9 cellular contexts compared by ENCODE assay signal in genomic region chr6:47134476-47135189, GRCh38.
DNase-seq lines count a peak whose midpoint lies in the region; ATAC-seq and TF ChIP-seq lines count a peak whose summit lies in the region.
"Had no signal": no experiment of that assay in that cellular context is flagged by ENCODE, and none has a peak within 500 bp of the region (broad histone marks: within the 10 kb centered on the region; RNA-seq: fewer than 3 reads in every experiment).

No MANE protein-coding gene starts in this region.

- H3K27me3 Mint-ChIP-seq in activated T-cell treated with anti-CD3 and anti-CD28 coated beads, Interleukin-2, amount 50 U/mL, for 72 hours (ENCODE audit: low read depth) = peaks cover 8% of the 10 kb centered on the region
- H3K27me3 Mint-ChIP-seq in activated T-cell treated with anti-CD3 and anti-CD28 coated beads, Interleukin-2, amount 50 U/mL, for 24 hours = peaks cover 19% of the 10 kb centered on the region
- H3K27me3 Mint-ChIP-seq: CD4-positive, CD25-positive, alpha-beta regulatory T cell had no signal

- no peaks in the 10 kb centered on the region for H4K20me1 ChIP-seq in OCI-LY7 (ENCODE audit: insufficient read depth, low read length)

- no peaks in the 10 kb centered on the region for H3K36me3 ChIP-seq in OCI-LY7 (ENCODE audit: insufficient read depth, low read length)

- H3K4me1 Mint-ChIP-seq in activated T-cell treated with anti-CD3 and anti-CD28 coated beads, Interleukin-2, amount 50 U/mL, for 72 hours (ENCODE audit: low read depth) = peaks cover 30% of the 10 kb centered on the region
- peaks cover 15% of the 10 kb centered on the region for H3K4me1 Mint-ChIP-seq in activated T-cell treated with anti-CD3 and anti-CD28 coated beads, Interleukin-2, amount 50 U/mL, for 24 hours (ENCODE audit: low read depth)
- H3K4me1 Mint-ChIP-seq: CD4-positive, CD25-positive, alpha-beta regulatory T cell had no signal

- H3K9me3 Mint-ChIP-seq in activated T-cell treated with anti-CD3 and anti-CD28 coated beads, Interleukin-2, amount 50 U/mL, for 72 hours = peaks cover 0 to 2% of the 10 kb centered on the region in 2 donors
- H3K9me3 Mint-ChIP-seq in activated T-cell treated with anti-CD3 and anti-CD28 coated beads, Interleukin-2, amount 50 U/mL, for 24 hours = no peaks in the 10 kb centered on the region

- CTCF ChIA-PET in OCI-LY7 (lab: Charles Lee; ENCODE audit: unreplicated experiment) = no interaction called here

- H3K4me3 ChIP-seq in fibroblast of mammary gland (ENCODE audit: control insufficient read depth, low read depth, low read length) (no peak overlapping the region), retinal pigment epithelial cell (ENCODE audit: low read length) (no peak overlapping the region), OCI-LY7 (ENCODE audit: low read depth, low read length, poor library complexity, severe bottlenecking) (no peak overlapping the region)

- H3K4me3 Mint-ChIP-seq in activated T-cell treated with anti-CD3 and anti-CD28 coated beads, Interleukin-2, amount 50 U/mL, for 72 hours = peak overlapping the region in 1 of 2 donors; percentile 24
- H3K4me3 Mint-ChIP-seq in activated T-cell treated with anti-CD3 and anti-CD28 coated beads, Interleukin-2, amount 50 U/mL, for 24 hours = no peak overlapping the region
- H3K4me3 Mint-ChIP-seq: CD4-positive, CD25-positive, alpha-beta regulatory T cell had no signal

- no peaks in the 10 kb centered on the region for H3K79me2 ChIP-seq in OCI-LY7 (ENCODE audit: insufficient read depth, low read depth, low read length)

- no TSS peak for BruUV-seq in OCI-LY7 (replicated peaks; lab: Mats Ljungman, UMichigan)

- H3K27ac Mint-ChIP-seq in activated T-cell treated with anti-CD3 and anti-CD28 coated beads, Interleukin-2, amount 50 U/mL, for 72 hours = peak overlapping the region; percentile 73
- no peak overlapping the region for H3K27ac Mint-ChIP-seq in activated T-cell treated with anti-CD3 and anti-CD28 coated beads, Interleukin-2, amount 50 U/mL, for 24 hours

- peak; percentile 43 to 48 for ATAC-seq in activated T-cell treated with anti-CD3 and anti-CD28 coated beads, Interleukin-2, amount 50 U/mL, for 72 hours (replicated peaks in 1 of 2)
- no peak for ATAC-seq in GM21825 (IDR thresholded peaks at IDR 0.05; ENCODE audit: unreplicated experiment)

- no peak for TF ChIP-seq CTCF in fibroblast of mammary gland (conservative IDR thresholded peaks at IDR 0.05; ENCODE audit: control insufficient read depth, insufficient read depth, low read depth, low read length)
- TF ChIP-seq CTCF in retinal pigment epithelial cell (conservative IDR thresholded peaks at IDR 0.05; ENCODE audit: low read depth, low read length) = no peak
- no peak for TF ChIP-seq CTCF in OCI-LY7 (conservative IDR thresholded peaks at IDR 0.05; ENCODE audit: low read length)

- intact Hi-C loops in OCI-LY7 (cut with micrococcal nuclease; ENCODE audit: unreplicated experiment) = no loop called here

- no peaks in the 10 kb centered on the region for H3K4me1 ChIP-seq in OCI-LY7 (ENCODE audit: insufficient read depth, low read length, poor library complexity, severe bottlenecking)

- POLR2A ChIA-PET in OCI-LY7 (lab: Charles Lee) = interaction anchor here (0.6 kb wide), 1 partner anchor 37 kb away, joined by 4 read pairs; no protein-coding TSS in a partner anchor

- no peaks in the 10 kb centered on the region for H3K9me3 ChIP-seq in OCI-LY7 (ENCODE audit: low read length)

- no peak overlapping the region for H2AFZ ChIP-seq in OCI-LY7 (ENCODE audit: low read length)

- H3K4me2 ChIP-seq in OCI-LY7 (ENCODE audit: low read length) = no peak overlapping the region

- DNase-seq in activated T-cell treated with anti-CD3 and anti-CD28 coated beads, Interleukin-2, amount 50 U/mL, for 72 hours = no peak
- no peak for DNase-seq in activated T-cell treated with anti-CD3 and anti-CD28 coated beads, Interleukin-2, amount 50 U/mL, for 24 hours
- peak; percentile 97 for DNase-seq in RPMI7951 (ENCODE audit: low read depth)
- DNase-seq in fibroblast of mammary gland (ENCODE audit: low read depth) = peak; percentile 97
- DNase-seq in retinal pigment epithelial cell (ENCODE audit: low read depth) = peak; percentile 96
- no peak for DNase-seq in DMS114 treated with DMSO at 0.1 percent for 48 hours (lab: John Stamatoyannopoulos, UW; ENCODE audit: unreplicated experiment)
- DNase-seq in OCI-LY7 (ENCODE audit: low spot score) = no peak
- DNase-seq: CD4-positive, CD25-positive, alpha-beta regulatory T cell had no signal

- H3K9me2 ChIP-seq in OCI-LY7 (ENCODE audit: insufficient read depth, low read length) = no peaks in the 10 kb centered on the region

- H3K36me3 Mint-ChIP-seq in activated T-cell treated with anti-CD3 and anti-CD28 coated beads, Interleukin-2, amount 50 U/mL, for 72 hours (ENCODE audit: insufficient read depth in 2 of 2) = no peaks in the 10 kb centered on the region
- H3K36me3 Mint-ChIP-seq in activated T-cell treated with anti-CD3 and anti-CD28 coated beads, Interleukin-2, amount 50 U/mL, for 24 hours (ENCODE audit: low read depth) = no peaks in the 10 kb centered on the region
- H3K36me3 Mint-ChIP-seq: CD4-positive, CD25-positive, alpha-beta regulatory T cell had no signal

- no peak overlapping the region for H3K27ac ChIP-seq in OCI-LY7 (ENCODE audit: low read depth, low read length, poor library complexity, severe bottlenecking)

Comparison
In these comparisons a context has a peak if more than half of its experiments do, and no peak if none do; other contexts are left out.
1. DNase-seq: peak in RPMI7951 (single experiment), fibroblast of mammary gland (single experiment) and retinal pigment epithelial cell (single experiment); none in activated T-cell treated with anti-CD3 and anti-CD28 coated beads, Interleukin-2, amount 50 U/mL, for 72 hours (0 of 2), activated T-cell treated with anti-CD3 and anti-CD28 coated beads, Interleukin-2, amount 50 U/mL, for 24 hours (single experiment), DMS114 treated with DMSO at 0.1 percent for 48 hours (single experiment) and OCI-LY7 (single experiment).